Comparison of ENCODE assay signal across 16 cellular contexts in the genomic region with DNA sequence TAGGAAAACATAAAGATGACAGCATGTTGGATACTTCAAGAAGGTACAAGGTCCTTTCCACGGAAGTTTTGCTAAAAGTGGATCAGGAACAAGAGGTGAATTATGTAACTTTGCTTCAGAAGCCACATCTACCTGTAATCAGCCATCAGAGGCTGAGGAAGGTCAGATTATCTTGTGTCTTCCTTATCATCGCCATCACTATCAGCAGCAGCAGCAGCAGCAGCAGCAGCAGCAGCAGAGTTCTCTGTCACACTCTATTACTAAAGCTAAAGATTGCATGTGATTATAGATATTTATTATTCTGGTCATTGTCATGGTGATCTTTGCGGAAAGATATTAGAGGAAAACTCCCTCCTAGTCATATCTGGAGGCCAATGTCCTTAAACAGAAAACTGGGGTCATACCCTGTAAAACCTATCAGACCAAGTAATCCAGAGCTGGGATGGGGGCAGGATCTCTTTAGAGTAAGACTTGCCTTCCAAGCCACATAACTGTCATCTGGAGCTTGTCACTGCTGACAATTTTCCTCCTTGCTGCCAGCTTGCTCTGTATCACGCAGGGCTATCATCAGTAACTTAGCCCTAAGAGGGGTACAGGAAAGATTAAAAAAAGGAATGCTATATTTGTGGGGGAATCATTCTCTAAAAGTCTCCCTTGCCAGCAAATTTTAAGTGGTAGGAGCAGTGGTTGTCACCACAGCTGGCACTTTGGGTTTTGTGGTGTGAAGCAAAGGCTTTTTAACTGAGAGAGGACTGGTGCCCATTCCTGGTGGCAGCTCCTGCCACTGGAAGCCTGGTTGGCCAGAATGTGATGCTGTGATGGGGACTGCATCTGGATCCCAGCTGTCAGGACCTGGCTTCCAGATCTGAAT.
DNase-seq lines count a peak whose midpoint lies in the region; ATAC-seq and TF ChIP-seq lines count a peak whose summit lies in the region.
"Had no signal": no experiment of that assay in that cellular context is flagged by ENCODE, and none has a peak within 500 bp of the region (broad histone marks: within the 10 kb centered on the region; RNA-seq: fewer than 3 reads in every experiment).

No MANE protein-coding gene starts in this region.

- H3K9me3 ChIP-seq in heart right ventricle (peaks cover 0 to 2% (median 0%) of the 10 kb centered on the region in 11 donors), left ventricle myocardium inferior (replicated peaks) (no peaks in the 10 kb centered on the region)

- intact Hi-C loops in heart right ventricle (cut with DNase I): loop anchor here in 4 of 10 donors (5.0 to 10.0 kb wide), 4 partner anchors 133 to 701 kb away; partner anchors contain the start of gene RASGRP1 (in 1 of the 4)
- intact Hi-C loops in left ventricle myocardium inferior (cut with micrococcal nuclease): loop anchor here (10.0 kb wide), 1 partner anchor 701 kb away; no protein-coding TSS in a partner anchor

- H3K9me3 Mint-ChIP-seq in activated naive CD8-positive, alpha-beta T cell treated with anti-CD3 and anti-CD28 coated beads for 36 hours: no peaks in the 10 kb centered on the region
- H3K9me3 Mint-ChIP-seq in stimulated activated naive B cell treated with anti-CD40 and anti-IgM and Interleukin-4, amounts not matched to agents 10 μg/mL and 1 μg/mL and 100 μg/mL, for 72 hours: no peaks in the 10 kb centered on the region

- TF ChIP-seq CTCF in heart right ventricle (IDR thresholded peaks at IDR 0.05) (no peak), left ventricle myocardium inferior (IDR thresholded peaks at IDR 0.05; ENCODE audit: borderline replicate concordance) (no peak), NB4 (IDR thresholded peaks at IDR 0.05; ENCODE audit: low read depth, low read length) (no peak)

- H3K27me3 ChIP-seq in heart right ventricle (no peaks in the 10 kb centered on the region), left ventricle myocardium inferior (ENCODE audit: low read depth) (no peaks in the 10 kb centered on the region)

- no peaks in the 10 kb centered on the region for H3K27me3 Mint-ChIP-seq in activated naive CD8-positive, alpha-beta T cell treated with anti-CD3 and anti-CD28 coated beads for 36 hours
- H3K27me3 Mint-ChIP-seq in stimulated activated naive B cell treated with anti-CD40 and anti-IgM and Interleukin-4, amounts not matched to agents 10 μg/mL and 1 μg/mL and 100 μg/mL, for 72 hours: no peaks in the 10 kb centered on the region
- H3K27me3 Mint-ChIP-seq: naive thymus-derived CD4-positive, alpha-beta T cell had no signal

- peak in 6 of 8 donors; percentile 19 to 79 (median 52) for ATAC-seq in heart right ventricle
- ATAC-seq in stimulated activated naive B cell treated with anti-CD40 and anti-IgM and Interleukin-4, amounts not matched to agents 10 μg/mL and 1 μg/mL and 100 μg/mL, for 72 hours (replicated peaks): peak; percentile 4 to 22
- no peak for ATAC-seq in HG02798 (IDR thresholded peaks at IDR 0.05; ENCODE audit: poor library complexity, unreplicated experiment)

- TF ChIP-seq POLR2A in NB4 (IDR thresholded peaks at IDR 0.05; ENCODE audit: extremely low read depth, insufficient read length): no peak

- peaks cover 65% of the 10 kb centered on the region for H3K4me1 Mint-ChIP-seq in activated naive CD8-positive, alpha-beta T cell treated with anti-CD3 and anti-CD28 coated beads for 36 hours
- peaks cover 3 to 8% of the 10 kb centered on the region in 2 donors for H3K4me1 Mint-ChIP-seq in stimulated activated naive B cell treated with anti-CD40 and anti-IgM and Interleukin-4, amounts not matched to agents 10 μg/mL and 1 μg/mL and 100 μg/mL, for 72 hours

- H3K4me3 Mint-ChIP-seq in activated naive CD8-positive, alpha-beta T cell treated with anti-CD3 and anti-CD28 coated beads for 36 hours: no peak overlapping the region
- no peak overlapping the region for H3K4me3 Mint-ChIP-seq in stimulated activated naive B cell treated with anti-CD40 and anti-IgM and Interleukin-4, amounts not matched to agents 10 μg/mL and 1 μg/mL and 100 μg/mL, for 72 hours

- H3K4me3 ChIP-seq in heart right ventricle (no peak overlapping the region), left ventricle myocardium inferior (no peak overlapping the region), NB4 (ENCODE audit: low read depth, low read length) (no peak overlapping the region)
- H3K4me3 ChIP-seq: lung had no signal

- H3K27ac ChIP-seq in heart right ventricle: peak overlapping the region in 1 of 10 donors; percentile 66
- H3K27ac ChIP-seq in left ventricle myocardium inferior (replicated peaks): no peak overlapping the region
- H3K27ac ChIP-seq: WERI-Rb-1 had no signal

- H3K36me3 ChIP-seq in heart right ventricle (no peaks in the 10 kb centered on the region), left ventricle myocardium inferior (no peaks in the 10 kb centered on the region)
- H3K36me3 ChIP-seq: WERI-Rb-1 had no signal

- 58 to 64% methylated on average over 4 of the region's 4 CpGs for WGBS in heart right ventricle, 2 donors

- no peaks in the 10 kb centered on the region for H3K36me3 Mint-ChIP-seq in activated naive CD8-positive, alpha-beta T cell treated with anti-CD3 and anti-CD28 coated beads for 36 hours
- no peaks in the 10 kb centered on the region for H3K36me3 Mint-ChIP-seq in stimulated activated naive B cell treated with anti-CD40 and anti-IgM and Interleukin-4, amounts not matched to agents 10 μg/mL and 1 μg/mL and 100 μg/mL, for 72 hours

- in situ Hi-C loops in ACHN (cut with HindIII; ENCODE audit: low pct_ligation_motif_present, low pct_unique_long_range_greater_than_20kb, low sequenced_read_pairs): no loop called here

- peak in 1 of 2 donors; percentile 11 for DNase-seq in heart right ventricle
- DNase-seq in left ventricle myocardium inferior: no peak
- DNase-seq in NB4 (ENCODE audit: low read depth): peak; percentile 11
- DNase-seq in activated naive CD8-positive, alpha-beta T cell treated with anti-CD3 and anti-CD28 coated beads for 36 hours: no peak
- no peak for DNase-seq in stimulated activated naive B cell treated with anti-CD40 and anti-IgM and Interleukin-4, amounts not matched to agents 10 μg/mL and 1 μg/mL and 100 μg/mL, for 72 hours
- DNase-seq in ACHN: no peak
- no peak for DNase-seq in germinal center (ENCODE audit: low spot score)
- DNase-seq: amygdala, foreskin melanocyte, NCI-H187, NCI-H510A treated with DMSO at 0.1 percent for 48 hours, substantia nigra, WERI-Rb-1 had no signal

- H3K4me1 ChIP-seq in heart right ventricle (peaks cover 0 to 10% (median 0%) of the 10 kb centered on the region in 9 donors), left ventricle myocardium inferior (peaks cover 8% of the 10 kb centered on the region)

- peak overlapping the region; percentile 64 for H3K27ac Mint-ChIP-seq in activated naive CD8-positive, alpha-beta T cell treated with anti-CD3 and anti-CD28 coated beads for 36 hours
- H3K27ac Mint-ChIP-seq in stimulated activated naive B cell treated with anti-CD40 and anti-IgM and Interleukin-4, amounts not matched to agents 10 μg/mL and 1 μg/mL and 100 μg/mL, for 72 hours: no peak overlapping the region
